8 cellular contexts compared by ENCODE assay signal in genomic region chr2:118003396-118003824, GRCh38. TPM values are rescaled to one million over a fixed set of nuclear protein-coding genes. Genes with fewer than 3 reads are reported as not detected.
A peak's percentile ranks its signal among the peaks of the same experiment; 100 is the strongest.
DNase-seq lines count a peak whose midpoint lies in the region; ATAC-seq and TF ChIP-seq lines count a peak whose summit lies in the region.

No MANE protein-coding gene starts in this region.

- ATAC-seq in GM18499 (IDR thresholded peaks at IDR 0.05; ENCODE audit: insufficient read depth, unreplicated experiment) (peak; percentile 98), HG02798 (IDR thresholded peaks at IDR 0.05; ENCODE audit: poor library complexity, unreplicated experiment) (peak; percentile 100), left ventricle myocardium superior (peak; percentile 94)

- peak; percentile 68 for DNase-seq in AG08396 (ENCODE audit: low spot score)
- DNase-seq in NAMALWA (ENCODE audit: low spot score), result peak; percentile 93
- DNase-seq in SIG-M5 treated with dmso at 0.1 percent for 504 hours (lab: John Stamatoyannopoulos, UW; ENCODE audit: unreplicated experiment), result peak; percentile 91
- peak in 41 of 56 donors; percentile 2 to 82 (median 23) for DNase-seq in amygdala (lab: John Stamatoyannopoulos, UW)
- DNase-seq in left ventricle myocardium superior, result no peak
- DNase-seq in retinal pigment epithelial cell (ENCODE audit: low read depth), result peak; percentile 48

- intact Hi-C loops in left ventricle myocardium superior (cut with micrococcal nuclease), result loop anchor here (5.0 kb wide), 1 partner anchor 166 kb away; no protein-coding TSS in a partner anchor

- no peak overlapping the region for H3K4me3 ChIP-seq in retinal pigment epithelial cell (ENCODE audit: low read length)

- peak; percentile 79 for TF ChIP-seq CTCF in retinal pigment epithelial cell (conservative IDR thresholded peaks at IDR 0.05; ENCODE audit: low read depth, low read length)

RNA-seq across cellular contexts. Expression of gene CCDC93, which starts 10.5 kb away (rescaled TPM):
- total RNA-seq in left ventricle myocardium superior, result 25.2 TPM
